In genomic region chr3:180875071-180875698, GRCh38 we compare ENCODE assay signal across 24 cellular contexts.
"Had no signal": no experiment of that assay in that cellular context is flagged by ENCODE, and none has a peak within 500 bp of the region (broad histone marks: within the 10 kb centered on the region; RNA-seq: fewer than 3 reads in every experiment).

No MANE protein-coding gene starts in this region.

- H3K9me3 Mint-ChIP-seq: activated CD4-positive, alpha-beta memory T cell treated with anti-CD3 and anti-CD28 coated beads, Interleukin-2, amount 10 ng/mL, durations not matched to agents 7 days and 5 days; activated naive CD4-positive, alpha-beta T cell treated with anti-CD3 and anti-CD28 coated beads for 36 hours; activated naive CD8-positive, alpha-beta T cell treated with anti-CD3 and anti-CD28 coated beads, Interleukin-2, amount 10 ng/mL, durations not matched to agents 7 days and 5 days; activated T-cell treated with anti-CD3 and anti-CD28 coated beads, Interleukin-2, amount 50 U/mL, for 72 hours; central memory CD8-positive, alpha-beta T cell; effector memory CD8-positive, alpha-beta T cell; naive thymus-derived CD8-positive, alpha-beta T cell had no signal

- FAIRE-seq: endothelial cell of umbilical vein, kidney had no signal

- H3K27me3 ChIP-seq: breast epithelium, colonic mucosa, dorsolateral prefrontal cortex, transverse colon, uterus had no signal

- H3K4me1 ChIP-seq: breast epithelium, colonic mucosa, left lung, uterus had no signal

- H3K36me3 ChIP-seq: breast epithelium, colonic mucosa, left lung, stomach, transverse colon, uterus had no signal

- H3K4me3 Mint-ChIP-seq: activated CD4-positive, alpha-beta memory T cell treated with anti-CD3 and anti-CD28 coated beads, Interleukin-2, amount 10 ng/mL, durations not matched to agents 7 days and 5 days; activated naive CD4-positive, alpha-beta T cell treated with anti-CD3 and anti-CD28 coated beads for 36 hours; activated naive CD8-positive, alpha-beta T cell treated with anti-CD3 and anti-CD28 coated beads, Interleukin-2, amount 10 ng/mL, durations not matched to agents 7 days and 5 days; activated T-cell treated with anti-CD3 and anti-CD28 coated beads, Interleukin-2, amount 50 U/mL, for 72 hours; central memory CD8-positive, alpha-beta T cell; effector memory CD8-positive, alpha-beta T cell; naive thymus-derived CD8-positive, alpha-beta T cell; T-helper 17 cell had no signal

- DNase-seq: activated CD4-positive, alpha-beta memory T cell treated with anti-CD3 and anti-CD28 coated beads, Interleukin-2, amount 10 ng/mL, durations not matched to agents 7 days and 5 days; activated CD4-positive, alpha-beta T cell treated with anti-CD3 and anti-CD28 coated beads for 48 hours; activated CD4-positive, CD25-positive, alpha-beta regulatory T cell; activated effector memory CD4-positive, alpha-beta T cell treated with Interleukin-2 at 50 U/mL for 16 hours; activated naive CD4-positive, alpha-beta T cell treated with anti-CD3 and anti-CD28 coated beads for 36 hours; activated naive CD8-positive, alpha-beta T cell treated with anti-CD3 and anti-CD28 coated beads, Interleukin-2, amount 10 ng/mL, durations not matched to agents 7 days and 5 days; activated T-cell treated with anti-CD3 and anti-CD28 coated beads, Interleukin-2, amount 50 U/mL, for 72 hours; amniotic stem cell; colonic mucosa; dorsolateral prefrontal cortex; effector memory CD8-positive, alpha-beta T cell; kidney; left lung; naive thymus-derived CD8-positive, alpha-beta T cell; stimulated activated CD4-positive, alpha-beta T cell treated with anti-CD3 and anti-CD28 coated beads, Interleukin-1b, Interleukin-23, amount 100 ng/mL, for 48 hours; stomach; T-helper 17 cell; transverse colon; uterus had no signal

- H3K27ac ChIP-seq: breast epithelium, colonic mucosa, dorsolateral prefrontal cortex, left lung, stomach, transverse colon, uterus had no signal

- H3K9me3 ChIP-seq: breast epithelium, colonic mucosa, left lung, stomach, transverse colon, uterus had no signal

- H3K4me3 ChIP-seq: breast epithelium, colonic mucosa, dorsolateral prefrontal cortex, left lung, lung, stomach, transverse colon, uterus had no signal

- H3K4me1 Mint-ChIP-seq: activated CD4-positive, alpha-beta memory T cell treated with anti-CD3 and anti-CD28 coated beads, Interleukin-2, amount 10 ng/mL, durations not matched to agents 7 days and 5 days; activated naive CD8-positive, alpha-beta T cell treated with anti-CD3 and anti-CD28 coated beads, Interleukin-2, amount 10 ng/mL, durations not matched to agents 7 days and 5 days; central memory CD8-positive, alpha-beta T cell had no signal

- H3K27ac Mint-ChIP-seq: activated CD4-positive, alpha-beta memory T cell treated with anti-CD3 and anti-CD28 coated beads, Interleukin-2, amount 10 ng/mL, durations not matched to agents 7 days and 5 days; activated naive CD4-positive, alpha-beta T cell treated with anti-CD3 and anti-CD28 coated beads for 36 hours; activated naive CD8-positive, alpha-beta T cell treated with anti-CD3 and anti-CD28 coated beads, Interleukin-2, amount 10 ng/mL, durations not matched to agents 7 days and 5 days; activated T-cell treated with anti-CD3 and anti-CD28 coated beads, Interleukin-2, amount 50 U/mL, for 72 hours; effector memory CD8-positive, alpha-beta T cell; naive thymus-derived CD8-positive, alpha-beta T cell; T-helper 17 cell had no signal

- H3K36me3 Mint-ChIP-seq: activated naive CD8-positive, alpha-beta T cell treated with anti-CD3 and anti-CD28 coated beads, Interleukin-2, amount 10 ng/mL, durations not matched to agents 7 days and 5 days; naive thymus-derived CD8-positive, alpha-beta T cell had no signal

- ATAC-seq: activated T-cell treated with anti-CD3 and anti-CD28 coated beads, Interleukin-2, amount 50 U/mL, for 72 hours; effector memory CD8-positive, alpha-beta T cell; esophagus mucosa; left lung; naive thymus-derived CD8-positive, alpha-beta T cell; T-helper 17 cell had no signal
